ENCODE assay signal across 8 cellular contexts in genomic region chr17:80891096-80892018, GRCh38.
A peak's percentile ranks its signal among the peaks of the same experiment; 100 is the strongest.
DNase-seq lines count a peak whose midpoint lies in the region; ATAC-seq and TF ChIP-seq lines count a peak whose summit lies in the region.

No MANE protein-coding gene starts in this region.

- peaks cover 66% of the 10 kb centered on the region for H3K4me1 Mint-ChIP-seq in activated T-cell treated with anti-CD3 and anti-CD28 coated beads, Interleukin-2, amount 50 U/mL, for 4 hours (ENCODE audit: low read depth)

- H3K27me3 Mint-ChIP-seq in activated T-cell treated with anti-CD3 and anti-CD28 coated beads, Interleukin-2, amount 50 U/mL, for 4 hours (ENCODE audit: low read depth) = no peaks in the 10 kb centered on the region

- no peaks in the 10 kb centered on the region for H3K9me3 Mint-ChIP-seq in activated T-cell treated with anti-CD3 and anti-CD28 coated beads, Interleukin-2, amount 50 U/mL, for 4 hours

- H3K4me3 Mint-ChIP-seq in activated T-cell treated with anti-CD3 and anti-CD28 coated beads, Interleukin-2, amount 50 U/mL, for 4 hours = peak overlapping the region; percentile 76

- H3K4me1 ChIP-seq in foreskin keratinocyte = peaks cover 18% of the 10 kb centered on the region

- peak overlapping the region in 1 of 7 experiments; percentile 11 for H3K4me3 ChIP-seq in skin epidermis

- DNase-seq in GF-D8 (lab: John Stamatoyannopoulos, UW) (peak; percentile 72), OCI-M1 (lab: John Stamatoyannopoulos, UW) (peak; percentile 5), foreskin keratinocyte (peak; percentile 73 to 90), DMS 273 (lab: John Stamatoyannopoulos, UW; ENCODE audit: unreplicated experiment) (no peak)
- peak; percentile 66 for DNase-seq in activated T-cell treated with anti-CD3 and anti-CD28 coated beads, Interleukin-2, amount 50 U/mL, for 4 hours

- TF ChIP-seq CTCF in foreskin keratinocyte (conservative IDR thresholded peaks at IDR 0.05) = peak; percentile 47

- peaks cover 41% of the 10 kb centered on the region for H3K36me3 Mint-ChIP-seq in activated T-cell treated with anti-CD3 and anti-CD28 coated beads, Interleukin-2, amount 50 U/mL, for 4 hours (ENCODE audit: insufficient read depth)

- ATAC-seq in HG02642 (IDR thresholded peaks at IDR 0.05; ENCODE audit: poor library complexity, unreplicated experiment) (peak; percentile 33), foreskin keratinocyte (peak; percentile 53), GM21423 (IDR thresholded peaks at IDR 0.05; ENCODE audit: unreplicated experiment) (no peak)
- ATAC-seq in activated T-cell treated with anti-CD3 and anti-CD28 coated beads, Interleukin-2, amount 50 U/mL, for 4 hours = peak; percentile 75 to 76

- H3K27ac ChIP-seq in foreskin keratinocyte (peak overlapping the region; percentile 96), skin epidermis (peak overlapping the region in 20 of 21 experiments; percentile 65 to 95 (median 84))

- no peaks in the 10 kb centered on the region for H3K27me3 ChIP-seq in foreskin keratinocyte
